16 cellular contexts compared by ENCODE assay signal in genomic region chr20:22732751-22733150, GRCh38.
"Had no signal": no experiment of that assay in that cellular context is flagged by ENCODE, and none has a peak within 500 bp of the region (broad histone marks: within the 10 kb centered on the region; RNA-seq: fewer than 3 reads in every experiment).

No MANE protein-coding gene starts in this region.

- H3K27me3 ChIP-seq: spleen, upper lobe of left lung had no signal

- H3K27ac ChIP-seq: spleen, thoracic aorta, upper lobe of left lung had no signal

- ATAC-seq: stimulated activated naive B cell treated with anti-CD40 and anti-IgM and Interleukin-4, amounts not matched to agents 10 μg/mL and 1 μg/mL and 100 μg/mL, for 72 hours had no signal

- H3K36me3 ChIP-seq: spleen, thoracic aorta, upper lobe of left lung had no signal

- H3K9me3 ChIP-seq: spleen, thoracic aorta, upper lobe of left lung had no signal

- H3K4me1 ChIP-seq: upper lobe of left lung had no signal

- H3K4me3 Mint-ChIP-seq: memory B cell; stimulated activated naive B cell treated with anti-CD40 and anti-IgM and Interleukin-4, amounts not matched to agents 10 μg/mL and 1 μg/mL and 100 μg/mL, for 72 hours had no signal

- H3K27ac Mint-ChIP-seq: memory B cell; stimulated activated naive B cell treated with anti-CD40 and anti-IgM and Interleukin-4, amounts not matched to agents 10 μg/mL and 1 μg/mL and 100 μg/mL, for 72 hours had no signal

- H3K4me1 Mint-ChIP-seq: memory B cell had no signal

- DNase-seq: activated CD4-positive, alpha-beta T cell treated with anti-CD3 and anti-CD28 coated beads, Interleukin-2, amount 50 U/mL, for 1 hour; activated CD8-positive, alpha-beta memory T cell treated with anti-CD3 and anti-CD28 coated beads, Interleukin-2, amount 50 U/mL, for 4 hours; activated effector memory CD4-positive, alpha-beta T cell treated with anti-CD3 and anti-CD28 coated beads, Interleukin-2, amount 50 U/mL, for 16 hours; activated naive CD4-positive, alpha-beta T cell treated with anti-CD3 and anti-CD28 coated beads, Interleukin-2, amount 50 U/mL, for 16 hours; activated T-cell treated with anti-CD3 and anti-CD28 coated beads, Interleukin-2, amount 50 U/mL, for 48 hours; aorta; dermis blood vessel endothelial cell; effector memory CD4-positive, alpha-beta T cell; foreskin fibroblast; occipital lobe; posterior cingulate gyrus; spleen; stimulated activated naive B cell treated with anti-CD40 and anti-IgM and Interleukin-4, amounts not matched to agents 10 μg/mL and 1 μg/mL and 100 μg/mL, for 72 hours had no signal

- H3K4me3 ChIP-seq: spleen, thoracic aorta, upper lobe of left lung had no signal

- H3K27me3 Mint-ChIP-seq: stimulated activated naive B cell treated with anti-CD40 and anti-IgM and Interleukin-4, amounts not matched to agents 10 μg/mL and 1 μg/mL and 100 μg/mL, for 72 hours had no signal

- H3K36me3 Mint-ChIP-seq: memory B cell; stimulated activated naive B cell treated with anti-CD40 and anti-IgM and Interleukin-4, amounts not matched to agents 10 μg/mL and 1 μg/mL and 100 μg/mL, for 72 hours had no signal
